ENCODE assay signal across 38 cellular contexts in the genomic region with DNA sequence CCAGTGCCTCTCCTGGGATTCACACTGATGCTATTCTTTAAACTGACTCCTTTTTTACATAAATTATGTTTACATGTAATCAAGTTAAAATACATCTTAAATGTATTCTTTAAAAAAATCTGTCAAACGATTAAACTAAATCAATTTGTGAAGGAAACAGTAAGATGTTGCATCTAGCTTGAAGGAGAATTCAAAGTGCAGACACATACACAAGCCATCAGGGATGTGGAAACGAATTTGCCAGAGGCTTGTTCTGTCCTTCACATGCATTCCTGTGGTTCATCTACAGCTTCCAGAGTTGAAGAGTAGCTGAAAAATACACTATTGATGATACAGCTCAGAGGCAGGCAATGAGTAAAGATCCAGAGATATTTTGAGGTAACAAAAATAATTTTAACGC. TPM values are rescaled to one million over a fixed set of nuclear protein-coding genes. Genes with fewer than 3 reads are reported as not detected.
"Had no signal": no experiment of that assay in that cellular context is flagged by ENCODE, and none has a peak within 500 bp of the region (broad histone marks: within the 10 kb centered on the region; RNA-seq: fewer than 3 reads in every experiment).

No MANE protein-coding gene starts in this region.

- H3K27ac ChIP-seq: ascending aorta, Peyer's patch, RWPE1, WERI-Rb-1 had no signal

- ATAC-seq: activated T-cell treated with anti-CD3 and anti-CD28 coated beads, Interleukin-2, amount 50 U/mL, for 72 hours; activated T-helper 17 cell treated with anti-CD3 and anti-CD28 coated beads, Interleukin-2, amount 50 U/mL, for 72 hours; PC-3; Right ventricle myocardium inferior; SK-N-SH treated with all-trans-retinoic acid at 6 μM for 48 hours; T-cell had no signal

- H3K27me3 ChIP-seq: ascending aorta, Peyer's patch had no signal

- H3K4me3 ChIP-seq: ascending aorta, Peyer's patch had no signal

- DNase-seq: activated CD4-positive, alpha-beta memory T cell treated with anti-CD3 and anti-CD28 coated beads, Interleukin-2, amount 10 ng/mL, durations not matched to agents 7 days and 5 days; activated CD4-positive, alpha-beta T cell treated with anti-CD3 and anti-CD28 coated beads for 1 hour; activated CD4-positive, alpha-beta T cell treated with anti-CD3 and anti-CD28 coated beads for 48 hours; activated CD4-positive, CD25-positive, alpha-beta regulatory T cell; activated effector memory CD4-positive, alpha-beta T cell treated with anti-CD3 and anti-CD28 coated beads, Interleukin-2, amount 50 U/mL, for 16 hours; activated naive CD4-positive, alpha-beta T cell treated with Interleukin-2 at 50 U/mL for 16 hours; activated naive CD8-positive, alpha-beta T cell treated with anti-CD3 and anti-CD28 coated beads, Interleukin-2, amount 10 ng/mL, durations not matched to agents 7 days and 5 days; activated T-cell treated with anti-CD3 and anti-CD28 coated beads, Interleukin-2, amount 50 U/mL, for 1 hour; activated T-cell treated with anti-CD3 and anti-CD28 coated beads, Interleukin-2, amount 50 U/mL, for 72 hours; amygdala; Karpas-422; KBM-7; MM.1S; MV-4-11; NCI-H1092; NCI-H1436 treated with DMSO at 0.1 percent for 48 hours; NCI-H1694 treated with DMSO at 0.1 percent for 48 hours; NCI-H2029; NCI-H510A; NCI-H526; NCI-H748 treated with DMSO at 0.1 percent for 48 hours; NK-92 treated with Interleukin-12 subunit alpha and Interleukin-12 subunit beta, amount 100 ng/mL, for 24 hours; PC-3; Peyer's patch; SIG-M5; T-cell; T-helper 2 cell; T-helper 9 cell; WERI-Rb-1 had no signal

- H3K4me1 ChIP-seq: ascending aorta, Peyer's patch had no signal

- H3K36me3 ChIP-seq: ascending aorta, Peyer's patch, WERI-Rb-1 had no signal

RNA-seq across cellular contexts. Expression of gene BPIFB3, which starts 7.3 kb away (rescaled TPM):
- total RNA-seq: activated CD4-positive, alpha-beta memory T cell treated with anti-CD3 and anti-CD28 coated beads, Interleukin-2, amount 10 ng/mL, durations not matched to agents 7 days and 5 days; activated CD8-positive, alpha-beta memory T cell treated with anti-CD3 and anti-CD28 coated beads for 36 hours; activated naive CD8-positive, alpha-beta T cell treated with anti-CD3 and anti-CD28 coated beads, Interleukin-2, amount 10 ng/mL, durations not matched to agents 7 days and 5 days; activated T-cell treated with anti-CD3 and anti-CD28 coated beads, Interleukin-2, amount 50 U/mL, for 72 hours; activated T-helper 17 cell treated with anti-CD3 and anti-CD28 coated beads, Interleukin-2, amount 50 U/mL, for 72 hours; ascending aorta; cardiac septum; PC-3; Peyer's patch; Right ventricle myocardium inferior; SK-MEL-5; T-cell had no signal
- polyA plus RNA-seq: adipose tissue had no signal

RNA-seq across cellular contexts. Expression of gene BPIFB6, which starts 15.0 kb away (rescaled TPM):
- total RNA-seq: activated CD4-positive, alpha-beta memory T cell treated with anti-CD3 and anti-CD28 coated beads, Interleukin-2, amount 10 ng/mL, durations not matched to agents 7 days and 5 days; activated CD8-positive, alpha-beta memory T cell treated with anti-CD3 and anti-CD28 coated beads for 36 hours; activated naive CD8-positive, alpha-beta T cell treated with anti-CD3 and anti-CD28 coated beads, Interleukin-2, amount 10 ng/mL, durations not matched to agents 7 days and 5 days; activated T-cell treated with anti-CD3 and anti-CD28 coated beads, Interleukin-2, amount 50 U/mL, for 72 hours; activated T-helper 17 cell treated with anti-CD3 and anti-CD28 coated beads, Interleukin-2, amount 50 U/mL, for 72 hours; ascending aorta; cardiac septum; PC-3; Peyer's patch; Right ventricle myocardium inferior; SK-MEL-5; T-cell had no signal
- polyA plus RNA-seq: adipose tissue had no signal

RNA-seq across cellular contexts. Expression of gene BPIFB4, which starts 33.0 kb away (rescaled TPM):
- total RNA-seq: activated CD4-positive, alpha-beta memory T cell treated with anti-CD3 and anti-CD28 coated beads, Interleukin-2, amount 10 ng/mL, durations not matched to agents 7 days and 5 days; activated CD8-positive, alpha-beta memory T cell treated with anti-CD3 and anti-CD28 coated beads for 36 hours; activated naive CD8-positive, alpha-beta T cell treated with anti-CD3 and anti-CD28 coated beads, Interleukin-2, amount 10 ng/mL, durations not matched to agents 7 days and 5 days; activated T-cell treated with anti-CD3 and anti-CD28 coated beads, Interleukin-2, amount 50 U/mL, for 72 hours; activated T-helper 17 cell treated with anti-CD3 and anti-CD28 coated beads, Interleukin-2, amount 50 U/mL, for 72 hours; ascending aorta; cardiac septum; PC-3; Peyer's patch; Right ventricle myocardium inferior; SK-MEL-5; T-cell had no signal

RNA-seq across cellular contexts. Expression of gene BPIFB2, which starts 38.9 kb away (rescaled TPM):
- total RNA-seq: activated CD4-positive, alpha-beta memory T cell treated with anti-CD3 and anti-CD28 coated beads, Interleukin-2, amount 10 ng/mL, durations not matched to agents 7 days and 5 days; activated CD8-positive, alpha-beta memory T cell treated with anti-CD3 and anti-CD28 coated beads for 36 hours; activated naive CD8-positive, alpha-beta T cell treated with anti-CD3 and anti-CD28 coated beads, Interleukin-2, amount 10 ng/mL, durations not matched to agents 7 days and 5 days; activated T-cell treated with anti-CD3 and anti-CD28 coated beads, Interleukin-2, amount 50 U/mL, for 72 hours; activated T-helper 17 cell treated with anti-CD3 and anti-CD28 coated beads, Interleukin-2, amount 50 U/mL, for 72 hours; ascending aorta; cardiac septum; PC-3; Peyer's patch; Right ventricle myocardium inferior; SK-MEL-5 had no signal
- polyA plus RNA-seq: adipose tissue had no signal

RNA-seq across cellular contexts. Expression of gene SUN5, which starts 42.2 kb away (rescaled TPM):
- total RNA-seq: activated CD4-positive, alpha-beta memory T cell treated with anti-CD3 and anti-CD28 coated beads, Interleukin-2, amount 10 ng/mL, durations not matched to agents 7 days and 5 days; activated CD8-positive, alpha-beta memory T cell treated with anti-CD3 and anti-CD28 coated beads for 36 hours; activated naive CD8-positive, alpha-beta T cell treated with anti-CD3 and anti-CD28 coated beads, Interleukin-2, amount 10 ng/mL, durations not matched to agents 7 days and 5 days; activated T-cell treated with anti-CD3 and anti-CD28 coated beads, Interleukin-2, amount 50 U/mL, for 72 hours; activated T-helper 17 cell treated with anti-CD3 and anti-CD28 coated beads, Interleukin-2, amount 50 U/mL, for 72 hours; ascending aorta; cardiac septum; PC-3; Peyer's patch; Right ventricle myocardium inferior; SK-MEL-5; T-cell had no signal
- polyA plus RNA-seq: adipose tissue had no signal
